In the genomic region with DNA sequence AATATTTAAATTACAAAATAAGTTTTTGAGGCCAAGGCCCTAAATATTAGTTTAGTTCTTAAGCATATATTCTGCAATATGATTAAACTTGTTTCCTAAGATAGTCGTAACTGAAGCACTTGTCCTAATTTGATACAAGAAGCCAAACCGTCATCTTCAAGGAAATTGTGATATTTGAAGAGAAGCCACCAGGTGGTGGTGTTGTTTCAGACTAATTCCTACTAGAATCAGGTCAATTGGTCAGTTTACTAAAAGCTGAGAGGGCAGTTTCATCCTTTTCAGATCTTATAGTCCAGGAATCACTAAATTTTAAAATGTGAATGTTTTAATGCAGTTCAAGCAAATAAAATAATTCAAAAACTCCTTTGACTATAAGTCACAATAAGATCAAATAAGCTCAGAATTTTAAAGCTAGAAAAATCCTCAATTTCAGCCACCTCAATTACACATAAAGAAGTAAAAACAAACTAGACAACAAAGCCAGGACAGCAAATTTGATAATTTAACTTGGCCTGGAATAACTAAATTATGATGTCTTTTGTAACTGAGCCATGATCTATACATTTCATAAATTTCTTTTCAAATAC, we compare ENCODE assay signal across 8 cellular contexts. TPM values are rescaled to one million over a fixed set of nuclear protein-coding genes. Genes with fewer than 3 reads are reported as not detected.
A peak's percentile ranks its signal among the peaks of the same experiment; 100 is the strongest.
DNase-seq lines count a peak whose midpoint lies in the region; ATAC-seq, FAIRE-seq and TF ChIP-seq lines count a peak whose summit lies in the region.

No MANE protein-coding gene starts in this region.

- in situ Hi-C loops in GM12878 (cut with MboI), result loop anchor here (5.0 kb wide), 2 partner anchors 348 to 423 kb away; no protein-coding TSS in a partner anchor

- H3K9me3 ChIP-seq in cardiac muscle cell (ENCODE audit: low read depth) (no peaks in the 10 kb centered on the region), GM12878 (replicated peaks; ENCODE audit: control insufficient read depth, insufficient read depth, low read length) (no peaks in the 10 kb centered on the region), keratinocyte (ENCODE audit: control insufficient read depth, low read depth, low read length) (no peaks in the 10 kb centered on the region)

- POLR2A ChIA-PET in GM12878 (lab: Charles Lee), result no interaction called here

- H4K20me1 ChIP-seq in GM12878 (ENCODE audit: control insufficient read depth, insufficient read depth) (no peaks in the 10 kb centered on the region), keratinocyte (ENCODE audit: control insufficient read depth, extremely low read depth, insufficient read depth, low read length) (no peaks in the 10 kb centered on the region)

- no peak overlapping the region for H3K27ac Mint-ChIP-seq in type B pancreatic cell

- H3K4me1 Mint-ChIP-seq in type B pancreatic cell (ENCODE audit: unreplicated experiment), result no peaks in the 10 kb centered on the region

- peak; percentile 60 to 71 for DNase-seq in cardiac muscle cell (ENCODE audit: low read depth in 1 of 2, low spot score in 1 of 2)
- DNase-seq in left ventricle myocardium superior, result no peak
- peak; percentile 86 for DNase-seq in NCI-H510A treated with DMSO at 0.1 percent for 48 hours (lab: John Stamatoyannopoulos, UW)
- DNase-seq in GM12878 (ENCODE audit: low read depth, low spot score), result peak; percentile 13
- DNase-seq in keratinocyte (ENCODE audit: low read depth, low spot score), result no peak
- no peak for DNase-seq in type B pancreatic cell (ENCODE audit: extremely low spot score, unreplicated experiment)

- ATAC-seq in left ventricle myocardium superior (no peak), HG03175 (IDR thresholded peaks at IDR 0.05; ENCODE audit: unreplicated experiment) (peak; percentile 56), GM12878 (peak; percentile 81), GM18505 (IDR thresholded peaks at IDR 0.05; ENCODE audit: unreplicated experiment) (no peak)

- 0% methylated on average over 2 of the region's 2 CpGs for WGBS in GM12878 (ENCODE audit: insufficient coverage, insufficient replicate concordance, low lambda C conversion rate, missing lambda C conversion rate)

- H3K79me2 ChIP-seq in GM12878 (ENCODE audit: control insufficient read depth, insufficient read depth, low read length) (no peaks in the 10 kb centered on the region), keratinocyte (ENCODE audit: control insufficient read depth, insufficient read depth, low read length) (no peaks in the 10 kb centered on the region)

- BruUV-seq in GM12878 (replicated peaks; lab: Mats Ljungman, UMichigan), result no TSS peak

- RAD21 ChIA-PET in GM12878 (lab: Charles Lee; ENCODE audit: unreplicated experiment), result interaction anchor here (0.7 to 1.5 kb wide), 8 partner anchors 69 to 463 kb away, joined by 3 to 12 read pairs (median 4); a partner anchor contains a TSS

- CTCF ChIA-PET in GM12878 (lab: Yijun Ruan, JAX), result interaction anchor here (0.6 to 1.2 kb wide), 34 partner anchors 9 to 1464 kb away, joined by 3 to 17 read pairs (median 3); a partner anchor contains a TSS

- H3K27me3 Mint-ChIP-seq in type B pancreatic cell, result peaks cover 12% of the 10 kb centered on the region

- dilution Hi-C loops in keratinocyte (cut with MboI; ENCODE audit: extremely low pct_ligation_motif_present, low sequenced_read_pairs), result no loop called here

- TF ChIP-seq POLR2A in GM12878 (IDR thresholded peaks at IDR 0.05; ENCODE audit: low read depth, low read length), result no peak
- TF ChIP-seq POLR2A in GM18505 (IDR thresholded peaks at IDR 0.05; ENCODE audit: borderline replicate concordance, extremely low read depth, insufficient read depth, insufficient read length), result no peak

- no peaks in the 10 kb centered on the region for H3K9me3 Mint-ChIP-seq in type B pancreatic cell

- intact Hi-C loops in left ventricle myocardium superior (cut with micrococcal nuclease), result no loop called here
- intact Hi-C loops in GM12878 (cut with micrococcal nuclease; ENCODE audit: unreplicated experiment), result loop anchor here (1.0 to 2.0 kb wide), 3 partner anchors 344 to 425 kb away; a partner anchor contains a TSS

- H3K27me3 ChIP-seq in cardiac muscle cell (peaks cover 9% of the 10 kb centered on the region), GM12878 (replicated peaks in 1 of 2; ENCODE audit: control insufficient read depth in 2 of 2, insufficient read depth in 2 of 2, low read length in 1 of 2) (no peaks in the 10 kb centered on the region), keratinocyte (ENCODE audit: control insufficient read depth, extremely low read depth, insufficient read depth, low read length) (no peaks in the 10 kb centered on the region)

- H3K4me1 ChIP-seq in cardiac muscle cell (ENCODE audit: low read depth) (no peaks in the 10 kb centered on the region), GM12878 (ENCODE audit: control insufficient read depth, insufficient read depth, low read length) (no peaks in the 10 kb centered on the region), keratinocyte (ENCODE audit: control insufficient read depth, extremely low read depth, insufficient read depth, low read length) (no peaks in the 10 kb centered on the region)

- no peaks in the 10 kb centered on the region for H3K9me1 ChIP-seq in keratinocyte (ENCODE audit: control insufficient read depth, extremely low read depth, insufficient read depth, low read length)

- peak; percentile 87 for TF ChIP-seq RAD21 in GM12878 (IDR thresholded peaks at IDR 0.05; ENCODE audit: insufficient read depth, low read depth, low read length)

- H3K4me3 Mint-ChIP-seq in type B pancreatic cell, result no peak overlapping the region

- TF ChIP-seq CTCF in cardiac muscle cell (IDR thresholded peaks at IDR 0.05; ENCODE audit: low read depth, low read length), result peak; percentile 61
- peak; percentile 48 to 66 (median 51); a peak in 5 of 6 replicates for TF ChIP-seq CTCF in GM12878 (IDR thresholded peaks at IDR 0.05 in 2 of 3, conservative IDR thresholded peaks at IDR 0.05 in 1 of 3; ENCODE audit: control insufficient read depth in 2 of 3, extremely low read depth in 1 of 3, insufficient read depth in 1 of 3, low read depth in 3 of 3, low read length in 3 of 3)
- TF ChIP-seq CTCF in keratinocyte (optimal IDR thresholded peaks at IDR 0.05 in 1 of 3, IDR thresholded peaks at IDR 0.05 in 1 of 3, conservative IDR thresholded peaks at IDR 0.05 in 1 of 3; ENCODE audit: extremely low read depth in 1 of 3, insufficient read depth in 2 of 3, low read length in 3 of 3), result peak in 2 of 3 experiments; percentile 48 to 51
- TF ChIP-seq CTCF in type B pancreatic cell (conservative IDR thresholded peaks at IDR 0.05), result peak; percentile 83

- H3K4me3 ChIP-seq in cardiac muscle cell, result no peak overlapping the region
- H3K4me3 ChIP-seq in GM12878, result no peak overlapping the region
- no peak overlapping the region for H3K4me3 ChIP-seq in keratinocyte (ENCODE audit: control insufficient read depth in 2 of 3, extremely low read depth in 1 of 3, insufficient read depth in 2 of 3, low read depth in 1 of 3, low read length in 3 of 3)

- SMC1A ChIA-PET in GM12878 (lab: Charles Lee; ENCODE audit: uncharacterized antibody, unreplicated experiment), result interaction anchor here (0.6 to 1.5 kb wide), 23 partner anchors 9 to 1400 kb away, joined by 3 to 12 read pairs (median 3); a partner anchor contains a TSS

- peak; percentile 97 for FAIRE-seq in GM12878 (lab: Jason Lieb, UNC)
- no peak for FAIRE-seq in keratinocyte (lab: Jason Lieb, UNC)

- no peaks in the 10 kb centered on the region for H3K36me3 ChIP-seq in cardiac muscle cell
- H3K36me3 ChIP-seq in GM12878 (ENCODE audit: control insufficient read depth in 2 of 2, insufficient read depth in 2 of 2, low read length in 1 of 2), result no peaks in the 10 kb centered on the region
- no peaks in the 10 kb centered on the region for H3K36me3 ChIP-seq in keratinocyte (ENCODE audit: control insufficient read depth in 2 of 2, extremely low read depth in 1 of 2, insufficient read depth in 2 of 2, low read length in 2 of 2)

- no peaks in the 10 kb centered on the region for H3K36me3 Mint-ChIP-seq in type B pancreatic cell

- H3K9ac ChIP-seq in GM12878 (ENCODE audit: control insufficient read depth, insufficient read depth, low read length), result no peak overlapping the region
- H3K9ac ChIP-seq in keratinocyte (ENCODE audit: control insufficient read depth, extremely low read depth, insufficient read depth, low read length), result no peak overlapping the region

- H2AFZ ChIP-seq in GM12878 (ENCODE audit: control insufficient read depth, low read depth, low read length) (no peak overlapping the region), keratinocyte (ENCODE audit: control insufficient read depth, low read length) (no peak overlapping the region)

- H3K4me2 ChIP-seq in GM12878 (ENCODE audit: control insufficient read depth, insufficient read depth) (no peak overlapping the region), keratinocyte (ENCODE audit: control insufficient read depth, extremely low read depth, insufficient read depth, low read depth, low read length) (no peak overlapping the region)

- no peak overlapping the region for H3K27ac ChIP-seq in cardiac muscle cell
- H3K27ac ChIP-seq in GM12878 (ENCODE audit: control insufficient read depth, insufficient read depth), result no peak overlapping the region
- H3K27ac ChIP-seq in keratinocyte (ENCODE audit: control insufficient read depth, insufficient read depth, low read length), result no peak overlapping the region

- no peak for TF ChIP-seq EP300 in GM12878 (IDR thresholded peaks at IDR 0.05; ENCODE audit: borderline replicate concordance in 1 of 2, control insufficient read depth in 1 of 2, low read depth in 2 of 2, low read length in 2 of 2)

RNA-seq across cellular contexts. Expression of a gene that starts 7.1 kb away (rescaled TPM):
- 52.0 and 75.6 TPM in 2 replicates for total RNA-seq in cardiac muscle cell
- 68.0 and 80.9 TPM in 2 replicates for polyA plus RNA-seq in cardiac muscle cell
- total RNA-seq in left ventricle myocardium superior, result 104 TPM
- total RNA-seq in GM12878 (2013; cell fraction: nucleolus; rRNA removed), result 106 and 118 TPM in 2 replicates
- 28.5 and 32.5 TPM in 2 replicates for total RNA-seq in GM12878 (2014; rRNA removed)
- 48.4 and 53.8 TPM in 2 replicates for total RNA-seq in GM12878 (2014; rRNA removed; fragmentation: Illumina TruSeq; extraction: Trizol)
- 54.0 and 54.5 TPM in 2 replicates for total RNA-seq in GM12878 (2021)
- 32.9 TPM for polyA plus RNA-seq in GM12878 (2011; ENCODE audit: low read depth)
- 83.2 and 114 TPM in 2 replicates for polyA plus RNA-seq in GM12878 (2011; rRNA removed)
- 32.1 and 37.8 TPM in 2 replicates for polyA plus RNA-seq in GM12878 (2011; cell fraction: cytosol; rRNA removed)
- polyA plus RNA-seq in GM12878 (2011; cell fraction: nucleus; rRNA removed), result 29.4 and 32.2 TPM in 2 replicates
- 43.2 and 47.4 TPM in 2 replicates for polyA plus RNA-seq in GM12878 (2012)
- polyA plus RNA-seq in GM12878 (2014; fragmentation: Illumina TruSeq; extraction: Trizol), result 65.4 and 90.5 TPM in 2 replicates
- 10 to 100 TPM; 84.5 to 95.0 TPM for polyA plus RNA-seq in GM12878 (2014; fragmentation: Nextera tagmentation; extraction: Ambion mirVana)
- 49.0 and 53.5 TPM in 2 replicates for polyA plus RNA-seq in GM12878 (2014; rRNA removed)
- polyA plus RNA-seq in GM12878 (2016; fragmentation: Nextera tagmentation; extraction: Ambion mirVana), result 10 to 100 TPM; 66.0 to 68.5 TPM
- polyA minus RNA-seq in GM12878 (2011; rRNA and poly(A)+ RNA removed), result 46.8 and 83.3 TPM in 2 replicates
- 19.2 and 21.4 TPM in 2 replicates for polyA minus RNA-seq in GM12878 (2011; cell fraction: cytosol; rRNA and poly(A)+ RNA removed)
- 54.2 and 67.2 TPM in 2 replicates for polyA minus RNA-seq in GM12878 (2011; cell fraction: nucleus; rRNA and poly(A)+ RNA removed)
- polyA plus RNA-seq in keratinocyte, result 60.0 to 102 TPM (median 83.1 TPM) in 3 replicates
- polyA plus RNA-seq in keratinocyte (2011; ENCODE audit: low read depth), result 98.0 TPM
- polyA plus RNA-seq in keratinocyte (2011; cell fraction: cytosol; rRNA removed), result 66.8 and 130 TPM in 2 replicates
- 65.3 and 90.0 TPM in 2 replicates for polyA plus RNA-seq in keratinocyte (2011; cell fraction: nucleus; rRNA removed)
- 73.1 and 75.1 TPM in 2 replicates for polyA plus RNA-seq in keratinocyte (2012; ENCODE audit: low replicate concordance)
- 13.1 to 95.7 TPM (median 50.1 TPM) in 3 replicates for polyA minus RNA-seq in keratinocyte
- polyA minus RNA-seq in keratinocyte (2011; cell fraction: cytosol; rRNA and poly(A)+ RNA removed), result 17.5 TPM
- polyA minus RNA-seq in keratinocyte (2011; cell fraction: nucleus; rRNA and poly(A)+ RNA removed), result 21.7 and 39.2 TPM in 2 replicates
- 80.5 and 140 TPM in 2 replicates for total RNA-seq in type B pancreatic cell (ENCODE audit: low replicate concordance)

Comparison
In these comparisons a context has a peak if more than half of its experiments do, and no peak if none do; other contexts are left out.
1. DNase-seq: peak in cardiac muscle cell (2 of 2), NCI-H510A treated with DMSO at 0.1 percent for 48 hours (single experiment) and GM12878 (single experiment); none in left ventricle myocardium superior (single experiment), keratinocyte (single experiment) and type B pancreatic cell (single experiment).
2. ATAC-seq: peak in HG03175 (single experiment) and GM12878 (single experiment); none in left ventricle myocardium superior (single experiment) and GM18505 (single experiment).
3. Peak in every context shown above with its lines, with median percentiles within 50 percentile points of each other: CTCF ChIP-seq.